Comparison of ENCODE assay signal across 1 cellular context in the genomic region with DNA sequence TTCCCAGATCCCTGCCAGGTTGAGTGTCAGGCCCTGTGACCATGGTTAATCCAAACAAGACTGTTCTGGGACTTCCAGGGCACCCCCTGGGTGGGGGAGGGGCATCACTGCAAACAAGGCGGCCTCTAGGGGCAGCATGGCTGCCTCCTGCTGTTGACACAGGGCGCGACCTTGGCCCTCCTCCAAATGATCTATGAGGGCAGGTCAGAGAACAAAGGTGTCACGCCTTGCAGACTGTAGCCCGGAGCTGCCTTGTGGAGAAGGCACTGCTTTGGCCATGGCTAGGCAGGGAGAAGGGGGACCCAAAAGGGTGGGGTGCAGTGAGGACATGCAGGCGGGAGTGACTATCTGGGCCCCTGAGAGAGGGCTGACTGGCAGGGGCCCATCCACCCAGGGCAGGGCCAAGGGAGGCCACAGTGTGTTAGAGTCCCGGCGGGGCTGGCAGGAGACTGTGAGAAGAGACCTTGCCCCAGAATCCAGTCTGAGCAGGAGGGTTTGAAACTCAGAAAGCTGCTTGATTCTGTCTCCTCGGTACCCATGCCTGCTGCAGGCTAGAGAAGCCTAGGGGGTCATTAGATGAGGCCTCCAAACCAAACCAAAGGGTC.
TF ChIP-seq lines count a peak whose summit lies in the region.

No MANE protein-coding gene starts in this region.

TF ChIP-seq in HepG2, 621 proteins besides CTCF, POLR2A, EP300 and RAD21 (continued from another document and continues in another):
- TF ChIP-seq, protein P1, sequence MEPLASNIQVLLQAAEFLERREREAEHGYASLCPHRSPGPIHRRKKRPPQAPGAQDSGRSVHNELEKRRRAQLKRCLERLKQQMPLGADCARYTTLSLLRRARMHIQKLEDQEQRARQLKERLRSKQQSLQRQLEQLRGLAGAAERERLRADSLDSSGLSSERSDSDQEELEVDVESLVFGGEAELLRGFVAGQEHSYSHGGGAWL (CRISPR knock-in tag; IDR thresholded peaks at IDR 0.05), result peak; percentile 76; the same call in 1 of the 2 replicates
- TF ChIP-seq, protein P2, sequence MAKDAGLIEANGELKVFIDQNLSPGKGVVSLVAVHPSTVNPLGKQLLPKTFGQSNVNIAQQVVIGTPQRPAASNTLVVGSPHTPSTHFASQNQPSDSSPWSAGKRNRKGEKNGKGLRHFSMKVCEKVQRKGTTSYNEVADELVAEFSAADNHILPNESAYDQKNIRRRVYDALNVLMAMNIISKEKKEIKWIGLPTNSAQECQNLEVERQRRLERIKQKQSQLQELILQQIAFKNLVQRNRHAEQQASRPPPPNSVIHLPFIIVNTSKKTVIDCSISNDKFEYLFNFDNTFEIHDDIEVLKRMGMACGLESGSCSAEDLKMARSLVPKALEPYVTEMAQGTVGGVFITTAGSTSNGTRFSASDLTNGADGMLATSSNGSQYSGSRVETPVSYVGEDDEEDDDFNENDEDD (CRISPR knock-in tag; IDR thresholded peaks at IDR 0.05; ENCODE audit: borderline replicate concordance), result no peak
- peak; percentile 81 for TF ChIP-seq HES4 (CRISPR knock-in tag; IDR thresholded peaks at IDR 0.05; ENCODE audit: borderline replicate concordance)
- no peak for TF ChIP-seq SRSF4 (IDR thresholded peaks at IDR 0.05; ENCODE audit: low read depth, low read length, poor library complexity, severe bottlenecking)
- TF ChIP-seq ZNF746 (CRISPR knock-in tag; IDR thresholded peaks at IDR 0.05), result peak; percentile 91
- peak; percentile 64 for TF ChIP-seq TBL1XR1 (IDR thresholded peaks at IDR 0.05; ENCODE audit: borderline replicate concordance, low read length, partially characterized antibody)
- TF ChIP-seq, protein P3, sequence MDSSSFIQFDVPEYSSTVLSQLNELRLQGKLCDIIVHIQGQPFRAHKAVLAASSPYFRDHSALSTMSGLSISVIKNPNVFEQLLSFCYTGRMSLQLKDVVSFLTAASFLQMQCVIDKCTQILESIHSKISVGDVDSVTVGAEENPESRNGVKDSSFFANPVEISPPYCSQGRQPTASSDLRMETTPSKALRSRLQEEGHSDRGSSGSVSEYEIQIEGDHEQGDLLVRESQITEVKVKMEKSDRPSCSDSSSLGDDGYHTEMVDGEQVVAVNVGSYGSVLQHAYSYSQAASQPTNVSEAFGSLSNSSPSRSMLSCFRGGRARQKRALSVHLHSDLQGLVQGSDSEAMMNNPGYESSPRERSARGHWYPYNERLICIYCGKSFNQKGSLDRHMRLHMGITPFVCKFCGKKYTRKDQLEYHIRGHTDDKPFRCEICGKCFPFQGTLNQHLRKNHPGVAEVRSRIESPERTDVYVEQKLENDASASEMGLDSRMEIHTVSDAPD (CRISPR knock-in tag; IDR thresholded peaks at IDR 0.05), result peak; percentile 85
- 0 out of 2 replicates have a peak, but pooled peaks have one; percentile 19 for TF ChIP-seq ZNF777 (CRISPR knock-in tag; IDR thresholded peaks at IDR 0.05)
- TF ChIP-seq ZNF674 (CRISPR knock-in tag; IDR thresholded peaks at IDR 0.05; ENCODE audit: low read depth), result no peak
- TF ChIP-seq XRCC5 (optimal IDR thresholded peaks at IDR 0.05; ENCODE audit: low read length), result peak; percentile 96
- TF ChIP-seq, protein P4, sequence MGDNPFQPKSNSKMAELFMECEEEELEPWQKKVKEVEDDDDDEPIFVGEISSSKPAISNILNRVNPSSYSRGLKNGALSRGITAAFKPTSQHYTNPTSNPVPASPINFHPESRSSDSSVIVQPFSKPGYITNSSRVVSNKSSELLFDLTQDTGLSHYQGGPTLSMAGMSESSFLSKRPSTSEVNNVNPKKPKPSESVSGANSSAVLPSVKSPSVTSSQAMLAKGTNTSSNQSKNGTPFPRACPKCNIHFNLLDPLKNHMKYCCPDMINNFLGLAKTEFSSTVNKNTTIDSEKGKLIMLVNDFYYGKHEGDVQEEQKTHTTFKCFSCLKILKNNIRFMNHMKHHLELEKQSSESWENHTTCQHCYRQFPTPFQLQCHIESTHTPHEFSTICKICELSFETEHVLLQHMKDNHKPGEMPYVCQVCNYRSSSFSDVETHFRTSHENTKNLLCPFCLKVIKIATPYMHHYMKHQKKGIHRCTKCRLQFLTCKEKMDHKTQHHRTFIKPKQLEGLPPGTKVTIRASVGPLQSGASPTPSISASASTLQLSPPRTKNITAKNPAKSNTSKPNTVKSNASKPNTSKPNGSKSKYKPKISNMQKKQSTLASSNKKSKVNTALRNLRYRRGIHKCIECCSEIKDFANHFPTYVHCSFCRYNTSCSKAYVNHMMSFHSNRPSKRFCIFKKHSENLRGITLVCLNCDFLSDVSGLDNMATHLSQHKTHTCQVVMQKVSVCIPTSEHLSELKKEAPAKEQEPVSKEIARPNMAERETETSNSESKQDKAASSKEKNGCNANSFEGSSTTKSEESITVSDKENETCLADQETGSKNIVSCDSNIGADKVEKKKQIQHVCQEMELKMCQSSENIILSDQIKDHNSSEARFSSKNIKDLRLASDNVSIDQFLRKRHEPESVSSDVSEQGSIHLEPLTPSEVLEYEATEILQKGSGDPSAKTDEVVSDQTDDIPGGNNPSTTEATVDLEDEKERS (CRISPR knock-in tag; IDR thresholded peaks at IDR 0.05), result peak; percentile 94
- TF ChIP-seq SP2 (CRISPR knock-in tag; IDR thresholded peaks at IDR 0.05), result peak; percentile 45; the same call in 1 of the 2 replicates
- TF ChIP-seq CBX1 (IDR thresholded peaks at IDR 0.05; ENCODE audit: low read depth), result no peak
- peak; percentile 92; the same call in 1 of the 2 replicates for TF ChIP-seq ZNF788 (CRISPR knock-in tag; IDR thresholded peaks at IDR 0.05; ENCODE audit: borderline replicate concordance)
- TF ChIP-seq ZMYM4 (CRISPR knock-in tag; IDR thresholded peaks at IDR 0.05), result peak; percentile 99
- TF ChIP-seq HOXA5 (CRISPR knock-in tag; IDR thresholded peaks at IDR 0.05), result peak; percentile 90
- peak; percentile 88; the same call in 1 of the 2 replicates for TF ChIP-seq ZBTB8A (CRISPR knock-in tag; IDR thresholded peaks at IDR 0.05; ENCODE audit: borderline replicate concordance, low read depth)
- peak; percentile 82 for TF ChIP-seq KDM2A (CRISPR knock-in tag; IDR thresholded peaks at IDR 0.05; ENCODE audit: borderline replicate concordance, low read depth)
- peak; percentile 93; the same call in 1 of the 2 replicates for TF ChIP-seq ZBTB3 (CRISPR knock-in tag; IDR thresholded peaks at IDR 0.05; ENCODE audit: borderline replicate concordance, low read depth)
- TF ChIP-seq ZNF205 (CRISPR knock-in tag; IDR thresholded peaks at IDR 0.05), result peak; percentile 95
- 0 out of 2 replicates have a peak, but pooled peaks have one; percentile 37 for TF ChIP-seq CC2D1A (CRISPR knock-in tag; IDR thresholded peaks at IDR 0.05)
- peak; percentile 89 for TF ChIP-seq ZNF780A (CRISPR knock-in tag; IDR thresholded peaks at IDR 0.05)
- TF ChIP-seq, protein P5, sequence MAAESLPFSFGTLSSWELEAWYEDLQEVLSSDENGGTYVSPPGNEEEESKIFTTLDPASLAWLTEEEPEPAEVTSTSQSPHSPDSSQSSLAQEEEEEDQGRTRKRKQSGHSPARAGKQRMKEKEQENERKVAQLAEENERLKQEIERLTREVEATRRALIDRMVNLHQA (CRISPR knock-in tag; IDR thresholded peaks at IDR 0.05), result no peak
- TF ChIP-seq KDM6A (CRISPR knock-in tag; IDR thresholded peaks at IDR 0.05; ENCODE audit: low read depth), result peak; percentile 89
- TF ChIP-seq, protein P6, sequence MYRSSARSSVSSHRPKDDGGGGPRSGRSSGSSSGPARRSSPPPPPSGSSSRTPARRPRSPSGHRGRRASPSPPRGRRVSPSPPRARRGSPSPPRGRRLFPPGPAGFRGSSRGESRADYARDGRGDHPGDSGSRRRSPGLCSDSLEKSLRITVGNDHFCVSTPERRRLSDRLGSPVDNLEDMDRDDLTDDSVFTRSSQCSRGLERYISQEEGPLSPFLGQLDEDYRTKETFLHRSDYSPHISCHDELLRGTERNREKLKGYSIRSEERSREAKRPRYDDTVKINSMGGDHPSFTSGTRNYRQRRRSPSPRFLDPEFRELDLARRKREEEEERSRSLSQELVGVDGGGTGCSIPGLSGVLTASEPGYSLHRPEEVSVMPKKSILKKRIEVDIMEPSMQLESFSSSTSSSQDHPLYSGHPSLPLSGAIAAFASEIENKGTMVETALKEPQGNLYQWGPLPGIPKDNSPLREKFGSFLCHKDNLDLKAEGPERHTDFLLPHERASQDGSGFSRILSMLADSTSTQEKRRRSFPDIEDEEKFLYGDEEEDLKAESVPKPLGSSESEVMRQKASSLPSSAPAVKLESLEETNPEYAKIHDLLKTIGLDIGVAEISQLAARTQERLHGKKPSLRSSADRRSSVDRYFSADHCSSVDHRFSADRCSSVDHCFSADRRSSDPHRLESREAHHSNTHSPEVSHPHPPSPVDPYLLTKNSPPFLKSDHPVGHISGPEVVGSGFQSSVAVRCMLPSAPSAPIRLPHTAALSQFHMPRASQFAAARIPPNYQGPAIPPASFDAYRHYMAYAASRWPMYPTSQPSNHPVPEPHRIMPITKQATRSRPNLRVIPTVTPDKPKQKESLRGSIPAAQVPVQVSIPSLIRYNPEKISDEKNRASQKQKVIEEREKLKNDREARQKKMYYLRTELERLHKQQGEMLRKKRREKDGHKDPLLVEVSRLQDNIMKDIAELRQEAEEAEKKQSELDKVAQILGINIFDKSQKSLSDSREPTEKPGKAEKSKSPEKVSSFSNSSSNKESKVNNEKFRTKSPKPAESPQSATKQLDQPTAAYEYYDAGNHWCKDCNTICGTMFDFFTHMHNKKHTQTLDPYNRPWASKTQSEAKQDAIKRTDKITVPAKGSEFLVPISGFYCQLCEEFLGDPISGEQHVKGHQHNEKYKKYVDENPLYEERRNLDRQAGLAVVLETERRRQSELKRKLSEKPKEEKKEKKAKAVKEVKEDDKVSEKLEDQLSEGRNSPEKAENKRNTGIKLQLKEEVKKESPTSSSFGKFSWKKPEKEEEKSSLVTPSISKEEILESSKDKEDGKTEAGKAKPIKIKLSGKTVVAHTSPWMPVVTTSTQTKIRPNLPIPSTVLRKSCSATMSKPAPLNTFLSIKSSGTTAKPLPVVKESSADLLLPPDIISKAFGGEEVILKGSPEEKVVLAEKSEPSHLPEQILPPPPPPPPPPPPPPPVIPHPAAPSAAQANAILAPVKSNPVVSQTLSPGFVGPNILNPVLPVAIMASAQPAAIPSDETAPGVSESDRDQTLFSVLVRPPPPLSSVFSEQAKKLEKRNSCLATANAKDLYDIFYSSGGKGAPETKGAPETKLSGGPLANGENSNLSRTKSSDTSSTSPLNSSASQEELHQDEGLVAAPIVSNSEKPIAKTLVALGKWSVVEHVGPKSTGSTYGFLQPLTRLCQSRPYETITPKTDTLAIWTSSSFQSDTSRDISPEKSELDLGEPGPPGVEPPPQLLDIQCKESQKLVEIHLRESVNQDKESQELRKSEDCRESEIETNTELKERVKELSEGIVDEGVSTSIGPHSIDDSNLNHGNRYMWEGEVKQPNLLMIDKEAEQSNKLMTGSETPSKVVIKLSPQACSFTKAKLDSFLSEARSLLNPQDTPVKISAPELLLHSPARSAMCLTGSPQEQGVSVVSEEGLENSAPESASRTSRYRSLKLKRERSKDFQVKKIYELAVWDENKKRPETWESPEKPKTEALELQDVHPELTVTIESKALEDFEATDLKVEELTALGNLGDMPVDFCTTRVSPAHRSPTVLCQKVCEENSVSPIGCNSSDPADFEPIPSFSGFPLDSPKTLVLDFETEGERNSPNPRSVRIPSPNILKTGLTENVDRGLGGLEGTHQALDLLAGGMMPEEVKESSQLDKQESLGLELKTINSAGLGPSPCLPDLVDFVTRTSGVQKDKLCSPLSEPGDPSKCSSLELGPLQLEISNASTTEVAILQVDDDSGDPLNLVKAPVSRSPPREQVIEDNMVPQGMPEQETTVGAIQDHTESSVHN (CRISPR knock-in tag; IDR thresholded peaks at IDR 0.05), result 0 out of 2 replicates have a peak, but pooled peaks have one; percentile 24
- TF ChIP-seq RCOR2 (CRISPR knock-in tag; IDR thresholded peaks at IDR 0.05), result peak; percentile 94
- 0 out of 2 replicates have a peak, but pooled peaks have one; percentile 50 for TF ChIP-seq SAFB2 (CRISPR knock-in tag; IDR thresholded peaks at IDR 0.05; ENCODE audit: borderline replicate concordance, low read depth)
- peak; percentile 96 for TF ChIP-seq ZBTB7B (CRISPR knock-in tag; IDR thresholded peaks at IDR 0.05)
- TF ChIP-seq NR2F2 (IDR thresholded peaks at IDR 0.05; ENCODE audit: borderline replicate concordance, low read depth), result peak; percentile 99
- TF ChIP-seq NR2C2 (CRISPR knock-in tag; IDR thresholded peaks at IDR 0.05; ENCODE audit: borderline replicate concordance), result peak; percentile 93
- TF ChIP-seq HIVEP1 (CRISPR knock-in tag; IDR thresholded peaks at IDR 0.05), result peak; percentile 99
- TF ChIP-seq ZNF883 (CRISPR knock-in tag; IDR thresholded peaks at IDR 0.05; ENCODE audit: not compliant biosample characterization), result peak; percentile 92
- peak; percentile 87 for TF ChIP-seq SMYD3 (CRISPR knock-in tag; IDR thresholded peaks at IDR 0.05)
- TF ChIP-seq ZNF10 (CRISPR knock-in tag; IDR thresholded peaks at IDR 0.05; ENCODE audit: borderline replicate concordance, low read depth), result no peak
- TF ChIP-seq KDM4B (CRISPR knock-in tag; IDR thresholded peaks at IDR 0.05), result peak; percentile 95
- peak; percentile 98 for TF ChIP-seq ZNF350 (CRISPR knock-in tag; IDR thresholded peaks at IDR 0.05; ENCODE audit: borderline replicate concordance, low read depth)
- TF ChIP-seq, protein P7, sequence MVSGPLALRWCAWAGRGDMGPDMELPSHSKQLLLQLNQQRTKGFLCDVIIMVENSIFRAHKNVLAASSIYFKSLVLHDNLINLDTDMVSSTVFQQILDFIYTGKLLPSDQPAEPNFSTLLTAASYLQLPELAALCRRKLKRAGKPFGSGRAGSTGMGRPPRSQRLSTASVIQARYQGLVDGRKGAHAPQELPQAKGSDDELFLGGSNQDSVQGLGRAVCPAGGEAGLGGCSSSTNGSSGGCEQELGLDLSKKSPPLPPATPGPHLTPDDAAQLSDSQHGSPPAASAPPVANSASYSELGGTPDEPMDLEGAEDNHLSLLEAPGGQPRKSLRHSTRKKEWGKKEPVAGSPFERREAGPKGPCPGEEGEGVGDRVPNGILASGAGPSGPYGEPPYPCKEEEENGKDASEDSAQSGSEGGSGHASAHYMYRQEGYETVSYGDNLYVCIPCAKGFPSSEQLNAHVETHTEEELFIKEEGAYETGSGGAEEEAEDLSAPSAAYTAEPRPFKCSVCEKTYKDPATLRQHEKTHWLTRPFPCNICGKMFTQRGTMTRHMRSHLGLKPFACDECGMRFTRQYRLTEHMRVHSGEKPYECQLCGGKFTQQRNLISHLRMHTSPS (CRISPR knock-in tag; IDR thresholded peaks at IDR 0.05; ENCODE audit: low read depth), result peak; percentile 93
- TF ChIP-seq CREM (IDR thresholded peaks at IDR 0.05), result peak; percentile 72; the same call in 1 of the 2 replicates
- TF ChIP-seq CREM (CRISPR knock-in tag; IDR thresholded peaks at IDR 0.05), result no peak
- peak; percentile 94; the same call in 1 of the 2 replicates for TF ChIP-seq ZNF761 (CRISPR knock-in tag; conservative IDR thresholded peaks at IDR 0.05)
- 0 out of 2 replicates have a peak, but pooled peaks have one; percentile 62 for TF ChIP-seq ZNF44 (CRISPR knock-in tag; IDR thresholded peaks at IDR 0.05)
- peak; percentile 71 for TF ChIP-seq ZFX (CRISPR knock-in tag; IDR thresholded peaks at IDR 0.05; ENCODE audit: low read depth)
- peak; percentile 93 for TF ChIP-seq PHF5A (CRISPR knock-in tag; IDR thresholded peaks at IDR 0.05; ENCODE audit: low read depth, unreplicated experiment)
- no peak for TF ChIP-seq ZC3H4 (CRISPR knock-in tag; IDR thresholded peaks at IDR 0.05; ENCODE audit: borderline replicate concordance)
- 0 out of 2 replicates have a peak, but pooled peaks have one; percentile 49 for TF ChIP-seq MYNN (CRISPR knock-in tag; IDR thresholded peaks at IDR 0.05; ENCODE audit: low read depth)
- TF ChIP-seq SOX6 (IDR thresholded peaks at IDR 0.05), result no peak
- TF ChIP-seq SOX6 (CRISPR knock-in tag; IDR thresholded peaks at IDR 0.05), result peak; percentile 99
